In the genomic region with DNA sequence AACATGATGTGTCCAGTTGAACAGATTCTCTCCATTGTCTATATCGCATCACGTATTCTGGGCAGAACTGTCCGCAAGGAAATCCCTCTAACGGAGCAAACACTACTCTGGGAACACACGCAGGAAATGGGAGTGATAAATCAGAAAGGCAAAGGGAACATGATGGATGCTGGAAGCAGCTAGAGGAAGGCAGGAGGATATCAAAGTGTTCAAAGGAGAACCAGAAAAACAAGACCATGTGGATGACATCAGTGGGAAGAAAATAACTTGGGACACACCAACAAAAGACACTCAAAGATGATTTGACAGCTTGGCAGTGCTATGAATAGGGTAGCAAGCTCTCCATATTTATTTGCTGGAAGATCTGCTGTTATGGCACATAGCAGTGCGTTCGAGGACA, we compare ENCODE assay signal across 32 cellular contexts.
DNase-seq lines count a peak whose midpoint lies in the region; ATAC-seq, FAIRE-seq and TF ChIP-seq lines count a peak whose summit lies in the region.
"Had no signal": no experiment of that assay in that cellular context is flagged by ENCODE, and none has a peak within 500 bp of the region (broad histone marks: within the 10 kb centered on the region; RNA-seq: fewer than 3 reads in every experiment).

No MANE protein-coding gene starts in this region.

- H3K36me3 Mint-ChIP-seq in nephron progenitor cell (ENCODE audit: low read depth): no peaks in the 10 kb centered on the region
- H3K36me3 Mint-ChIP-seq: activated naive CD8-positive, alpha-beta T cell treated with anti-CD3 and anti-CD28 coated beads for 36 hours; memory B cell; naive B cell; WTC11 had no signal

- peak overlapping the region; percentile 39; the same call in 1 of the 2 replicates for H3K27ac ChIP-seq in VCaP
- no peak overlapping the region for H3K27ac ChIP-seq in keratinocyte (ENCODE audit: control insufficient read depth, insufficient read depth, low read length)
- H3K27ac ChIP-seq: 22Rv1, cardiac muscle cell, coronary artery, esophagus muscularis mucosa, psoas muscle, SJCRH30 had no signal

- H3K36me3 ChIP-seq in keratinocyte (ENCODE audit: control insufficient read depth in 2 of 2, extremely low read depth in 1 of 2, insufficient read depth in 2 of 2, low read length in 2 of 2): no peaks in the 10 kb centered on the region
- H3K36me3 ChIP-seq: cardiac muscle cell, esophagus muscularis mucosa, SJCRH30 had no signal

- H3K27me3 ChIP-seq in keratinocyte (ENCODE audit: control insufficient read depth, extremely low read depth, insufficient read depth, low read length): no peaks in the 10 kb centered on the region
- H3K27me3 ChIP-seq: cardiac muscle cell, esophagus muscularis mucosa, SJCRH30 had no signal

- H2AFZ ChIP-seq in keratinocyte (ENCODE audit: control insufficient read depth, low read length): no peak overlapping the region

- no peaks in the 10 kb centered on the region for H3K27me3 Mint-ChIP-seq in nephron progenitor cell (ENCODE audit: low read depth, poor library complexity)
- H3K27me3 Mint-ChIP-seq: activated T-cell treated with anti-CD3 and anti-CD28 coated beads, Interleukin-2, amount 50 U/mL, for 24 hours had no signal

- H4K20me1 ChIP-seq in keratinocyte (ENCODE audit: control insufficient read depth, extremely low read depth, insufficient read depth, low read length): no peaks in the 10 kb centered on the region

- ATAC-seq in GM21381 (IDR thresholded peaks at IDR 0.05; ENCODE audit: unreplicated experiment) (no peak), HG03025 (IDR thresholded peaks at IDR 0.05; ENCODE audit: low FRiP score, unreplicated experiment) (no peak)
- ATAC-seq: effector memory CD8-positive, alpha-beta T cell; psoas muscle; WTC11 had no signal

- no peak overlapping the region for H3K9ac ChIP-seq in keratinocyte (ENCODE audit: control insufficient read depth, extremely low read depth, insufficient read depth, low read length)

- H3K9me3 ChIP-seq in keratinocyte (ENCODE audit: control insufficient read depth, low read depth, low read length): no peaks in the 10 kb centered on the region
- H3K9me3 ChIP-seq: esophagus muscularis mucosa, psoas muscle, SJCRH30 had no signal

- no peaks in the 10 kb centered on the region for H3K9me1 ChIP-seq in keratinocyte (ENCODE audit: control insufficient read depth, extremely low read depth, insufficient read depth, low read length)

- peak overlapping the region; percentile 92 for H3K27ac Mint-ChIP-seq in nephron progenitor cell
- H3K27ac Mint-ChIP-seq: activated naive CD8-positive, alpha-beta T cell treated with anti-CD3 and anti-CD28 coated beads for 36 hours; activated T-cell treated with anti-CD3 and anti-CD28 coated beads, Interleukin-2, amount 50 U/mL, for 24 hours; effector memory CD8-positive, alpha-beta T cell; memory B cell; naive B cell; WTC11 had no signal

- no peak overlapping the region for H3K4me3 ChIP-seq in keratinocyte (ENCODE audit: control insufficient read depth in 2 of 3, extremely low read depth in 1 of 3, insufficient read depth in 2 of 3, low read depth in 1 of 3, low read length in 3 of 3)
- H3K4me3 ChIP-seq: cardiac muscle cell, coronary artery, esophagus muscularis mucosa, psoas muscle, SJCRH30 had no signal

- peak; percentile 75 for FAIRE-seq in keratinocyte (lab: Jason Lieb, UNC)
- FAIRE-seq: frontal cortex, GM12891 had no signal

- H3K79me2 ChIP-seq in keratinocyte (ENCODE audit: control insufficient read depth, insufficient read depth, low read length): no peaks in the 10 kb centered on the region

- peaks cover 12% of the 10 kb centered on the region for H3K4me1 ChIP-seq in keratinocyte (ENCODE audit: control insufficient read depth, extremely low read depth, insufficient read depth, low read length)
- H3K4me1 ChIP-seq: esophagus muscularis mucosa, psoas muscle, SJCRH30 had no signal

- H3K4me3 Mint-ChIP-seq in nephron progenitor cell: no peak overlapping the region
- H3K4me3 Mint-ChIP-seq: activated naive CD8-positive, alpha-beta T cell treated with anti-CD3 and anti-CD28 coated beads for 36 hours; activated T-cell treated with anti-CD3 and anti-CD28 coated beads, Interleukin-2, amount 50 U/mL, for 24 hours; effector memory CD8-positive, alpha-beta T cell; memory B cell; naive B cell; WTC11 had no signal

- H3K4me1 Mint-ChIP-seq in nephron progenitor cell: peaks cover 23% of the 10 kb centered on the region
- H3K4me1 Mint-ChIP-seq: activated naive CD8-positive, alpha-beta T cell treated with anti-CD3 and anti-CD28 coated beads for 36 hours; memory B cell; naive B cell had no signal

- no peak overlapping the region for H3K4me2 ChIP-seq in keratinocyte (ENCODE audit: control insufficient read depth, extremely low read depth, insufficient read depth, low read depth, low read length)

- no peaks in the 10 kb centered on the region for H3K9me3 Mint-ChIP-seq in nephron progenitor cell
- H3K9me3 Mint-ChIP-seq: activated naive CD8-positive, alpha-beta T cell treated with anti-CD3 and anti-CD28 coated beads for 36 hours; activated T-cell treated with anti-CD3 and anti-CD28 coated beads, Interleukin-2, amount 50 U/mL, for 24 hours; memory B cell; naive B cell; WTC11 had no signal

- dilution Hi-C loops in keratinocyte (cut with MboI; ENCODE audit: extremely low pct_ligation_motif_present, low sequenced_read_pairs): no loop called here

- TF ChIP-seq CTCF in VCaP (conservative IDR thresholded peaks at IDR 0.05): no peak
- no peak for TF ChIP-seq CTCF in keratinocyte (optimal IDR thresholded peaks at IDR 0.05 in 1 of 3, IDR thresholded peaks at IDR 0.05 in 1 of 3, conservative IDR thresholded peaks at IDR 0.05 in 1 of 3; ENCODE audit: extremely low read depth in 1 of 3, insufficient read depth in 2 of 3, low read length in 3 of 3)
- TF ChIP-seq CTCF in nephron progenitor cell (IDR thresholded peaks at IDR 0.05): no peak

- DNase-seq in DMS53 (lab: John Stamatoyannopoulos, UW): peak; percentile 30
- no peak for DNase-seq in DMS53 treated with DMSO at 0.1 percent for 48 hours (lab: John Stamatoyannopoulos, UW; ENCODE audit: unreplicated experiment)
- DNase-seq in keratinocyte (ENCODE audit: low read depth, low spot score): no peak
- DNase-seq in nephron progenitor cell: no peak
- no peak for DNase-seq in mesenteric fat pad (ENCODE audit: low spot score)
- DNase-seq: activated CD4-positive, alpha-beta T cell treated with anti-CD3 and anti-CD28 coated beads, Interleukin-2, amount 50 U/mL, for 1 hour; activated effector memory CD4-positive, alpha-beta T cell treated with anti-CD3 and anti-CD28 coated beads, Interleukin-2, amount 50 U/mL, for 16 hours; activated naive CD8-positive, alpha-beta T cell treated with anti-CD3 and anti-CD28 coated beads for 36 hours; activated T-cell treated with anti-CD3 and anti-CD28 coated beads, Interleukin-2, amount 50 U/mL, for 24 hours; aorta; C1 segment of cervical spinal cord; DMS153; effector memory CD8-positive, alpha-beta T cell; kidney glomerular epithelial cell; naive B cell; NCI-H1436 treated with DMSO at 0.1 percent for 48 hours; occipital lobe; psoas muscle; SJCRH30; stimulated activated naive CD4-positive, alpha-beta T cell treated with Interleukin-2 at 50 U/mL for 16 hours; SW 1271 had no signal
